ENCODE assay signal across 20 cellular contexts in the genomic region with DNA sequence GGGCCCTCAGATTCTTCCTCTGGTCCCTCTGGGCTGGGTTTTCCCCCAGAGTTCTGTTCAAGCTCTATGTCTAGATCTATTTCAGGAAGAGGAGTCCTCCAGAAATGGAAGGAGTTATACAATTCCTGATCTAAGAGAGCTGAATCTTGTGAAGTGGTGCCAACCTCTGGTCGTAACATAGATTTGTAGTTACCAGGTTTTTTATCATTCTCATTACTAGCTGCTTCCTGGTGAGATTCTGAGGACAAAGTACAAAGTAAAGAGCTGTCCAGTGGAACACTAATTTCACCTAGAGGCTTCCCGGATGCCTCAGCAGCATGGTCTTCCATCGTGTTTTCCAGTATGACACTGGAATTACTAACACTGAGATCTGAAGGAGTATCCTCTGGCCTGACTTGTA.
"Had no signal": no experiment of that assay in that cellular context is flagged by ENCODE, and none has a peak within 500 bp of the region (broad histone marks: within the 10 kb centered on the region; RNA-seq: fewer than 3 reads in every experiment).

No MANE protein-coding gene starts in this region.

- H3K27me3 Mint-ChIP-seq: activated T-cell treated with anti-CD3 and anti-CD28 coated beads, Interleukin-2, amount 50 U/mL, for 24 hours; activated T-helper 17 cell treated with anti-CD3 and anti-CD28 coated beads, Interleukin-2, amount 50 U/mL, for 72 hours; memory B cell; naive B cell had no signal

- H3K4me1 ChIP-seq: foreskin keratinocyte had no signal

- H3K27ac ChIP-seq: adrenal gland, ascending aorta, brain microvascular endothelial cell, foreskin keratinocyte, tibial artery had no signal

- H3K9me3 Mint-ChIP-seq: activated naive CD4-positive, alpha-beta T cell treated with anti-CD3 and anti-CD28 coated beads, Interleukin-2, amount 50 U/mL, for 72 hours; activated T-cell treated with anti-CD3 and anti-CD28 coated beads, Interleukin-2, amount 50 U/mL, for 24 hours; activated T-helper 17 cell treated with anti-CD3 and anti-CD28 coated beads, Interleukin-2, amount 50 U/mL, for 72 hours; endodermal cell; memory B cell; naive B cell; neural crest cell had no signal

- DNase-seq: activated T-cell treated with anti-CD3 and anti-CD28 coated beads, Interleukin-2, amount 50 U/mL, for 24 hours; adrenal gland; brain microvascular endothelial cell; central memory CD4-positive, alpha-beta T cell; endodermal cell; foreskin keratinocyte; left ventricle myocardium superior; naive B cell; occipital lobe; posterior cingulate gyrus; stimulated activated CD4-positive, alpha-beta T cell treated with anti-CD3 and anti-CD28 coated beads, Interleukin-4, amount 100 ng/mL, for 4 hours; stimulated activated naive CD8-positive, alpha-beta T cell treated with anti-CD3 and anti-CD28 coated beads, Interleukin-15, Interleukin-2, amounts not matched to agents 100 U/mL and 50 U/mL, for 24 hours; substantia nigra; T-helper 9 cell; tibial artery had no signal

- ATAC-seq: activated naive CD4-positive, alpha-beta T cell treated with anti-CD3 and anti-CD28 coated beads, Interleukin-2, amount 50 U/mL, for 72 hours; activated T-helper 17 cell treated with anti-CD3 and anti-CD28 coated beads, Interleukin-2, amount 50 U/mL, for 72 hours; foreskin keratinocyte; left ventricle myocardium superior; stimulated activated naive CD8-positive, alpha-beta T cell treated with anti-CD3 and anti-CD28 coated beads, Interleukin-15, Interleukin-2, amounts not matched to agents 100 U/mL and 50 U/mL, for 24 hours had no signal

- H3K4me1 Mint-ChIP-seq: memory B cell had no signal

- H3K27ac Mint-ChIP-seq: activated naive CD4-positive, alpha-beta T cell treated with anti-CD3 and anti-CD28 coated beads, Interleukin-2, amount 50 U/mL, for 72 hours; activated T-cell treated with anti-CD3 and anti-CD28 coated beads, Interleukin-2, amount 50 U/mL, for 24 hours; activated T-helper 17 cell treated with anti-CD3 and anti-CD28 coated beads, Interleukin-2, amount 50 U/mL, for 72 hours; endodermal cell; memory B cell had no signal

- H3K9me3 ChIP-seq: adrenal gland, ascending aorta, tibial artery had no signal

- H3K4me3 ChIP-seq: adrenal gland, ascending aorta, tibial artery had no signal

- H3K4me3 Mint-ChIP-seq: activated T-cell treated with anti-CD3 and anti-CD28 coated beads, Interleukin-2, amount 50 U/mL, for 24 hours; activated T-helper 17 cell treated with anti-CD3 and anti-CD28 coated beads, Interleukin-2, amount 50 U/mL, for 72 hours; endodermal cell; memory B cell; naive B cell; neural crest cell had no signal

- H3K27me3 ChIP-seq: adrenal gland, ascending aorta, brain microvascular endothelial cell, foreskin keratinocyte, tibial artery had no signal
